Comparison of ENCODE assay signal across 8 cellular contexts in the genomic region with DNA sequence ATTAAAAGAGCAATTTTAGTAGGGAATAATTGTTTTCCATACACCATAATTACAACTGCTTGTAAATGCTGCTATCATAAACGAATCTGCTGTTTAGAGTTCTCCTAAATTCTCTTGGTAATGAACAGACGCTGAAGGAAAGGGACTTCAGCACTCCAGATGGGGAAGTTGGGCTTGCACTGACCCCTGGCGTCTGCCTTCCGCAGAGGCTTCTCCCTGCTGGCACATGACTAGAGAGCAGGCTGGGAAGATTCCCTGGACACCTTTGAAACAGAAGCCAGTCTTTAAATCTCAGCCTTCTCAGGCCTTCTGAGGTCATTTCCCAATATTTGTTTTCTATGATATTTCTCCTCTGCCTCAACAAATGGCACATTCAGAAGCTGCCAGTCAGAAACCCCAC.
A peak's percentile ranks its signal among the peaks of the same experiment; 100 is the strongest.
DNase-seq lines count a peak whose midpoint lies in the region; ATAC-seq and TF ChIP-seq lines count a peak whose summit lies in the region.

No MANE protein-coding gene starts in this region.

- no peak overlapping the region for H3K4me3 ChIP-seq in fibroblast of mammary gland (ENCODE audit: control insufficient read depth, low read depth, low read length)

- TF ChIP-seq CTCF in fibroblast of mammary gland (conservative IDR thresholded peaks at IDR 0.05; ENCODE audit: control insufficient read depth, insufficient read depth, low read depth, low read length) (peak; percentile 79), neural crest cell (conservative IDR thresholded peaks at IDR 0.05) (peak; percentile 86)

- DNase-seq in CD1c-positive myeloid dendritic cell (ENCODE audit: extremely low spot score) = peak; percentile 33
- peak; percentile 75 for DNase-seq in HT-29 (ENCODE audit: low spot score)
- DNase-seq in SKM-1 (lab: John Stamatoyannopoulos, UW; ENCODE audit: unreplicated experiment) = peak; percentile 44
- peak; percentile 57 for DNase-seq in fibroblast of mammary gland (ENCODE audit: low read depth)
- peak; percentile 52 for DNase-seq in neural crest cell (ENCODE audit: low read depth, low spot score)
- DNase-seq in 8988T = no peak
- no peak for DNase-seq in GM19240 (ENCODE audit: insufficient read length, low spot score)

- H3K27ac Mint-ChIP-seq in neural crest cell (ENCODE audit: unreplicated experiment) = no peak overlapping the region

- H3K36me3 Mint-ChIP-seq in neural crest cell (ENCODE audit: low read depth) = no peaks in the 10 kb centered on the region

- H3K27me3 Mint-ChIP-seq in neural crest cell (ENCODE audit: low read depth) = peaks cover 22% of the 10 kb centered on the region

- no peaks in the 10 kb centered on the region for H3K9me3 Mint-ChIP-seq in neural crest cell

- H3K4me3 Mint-ChIP-seq in neural crest cell = no peak overlapping the region

- ATAC-seq in GM21360 (IDR thresholded peaks at IDR 0.05; ENCODE audit: unreplicated experiment) = no peak

- H3K4me1 Mint-ChIP-seq in neural crest cell = no peaks in the 10 kb centered on the region

Comparison
In these comparisons a context has a peak if more than half of its experiments do, and no peak if none do; other contexts are left out.
1. DNase-seq: peak in CD1c-positive myeloid dendritic cell (single experiment), HT-29 (single experiment), SKM-1 (single experiment), fibroblast of mammary gland (single experiment) and neural crest cell (single experiment); none in 8988T (single experiment) and GM19240 (single experiment).